ENCODE assay signal across 20 cellular contexts in genomic region chr22:45508814-45509213, GRCh38. TPM values are rescaled to one million over a fixed set of nuclear protein-coding genes. Genes with fewer than 3 reads are reported as not detected.
DNase-seq lines count a peak whose midpoint lies in the region; ATAC-seq, FAIRE-seq and TF ChIP-seq lines count a peak whose summit lies in the region.
"Had no signal": no experiment of that assay in that cellular context is flagged by ENCODE, and none has a peak within 500 bp of the region (broad histone marks: within the 10 kb centered on the region; RNA-seq: fewer than 3 reads in every experiment).

No MANE protein-coding gene starts in this region.

- TF ChIP-seq POLR2A in A549 (IDR thresholded peaks at IDR 0.05; ENCODE audit: low read length) = no peak

- TF ChIP-seq RAD21 in A549 (conservative IDR thresholded peaks at IDR 0.05 in 1 of 2, IDR thresholded peaks at IDR 0.05 in 1 of 2) = no peak
- TF ChIP-seq RAD21 in SK-N-SH (IDR thresholded peaks at IDR 0.05; ENCODE audit: low read length) = no peak

- no peaks in the 10 kb centered on the region for H4K20me1 ChIP-seq in SK-N-SH (ENCODE audit: insufficient read depth)

- H3K4me3 ChIP-seq in A549 (no peak overlapping the region), fibroblast of villous mesenchyme (ENCODE audit: low read depth, low read length) (peak overlapping the region; percentile 4), parathyroid adenoma (ENCODE audit: low read depth, low read length) (no peak overlapping the region), SK-N-SH (ENCODE audit: low read depth in 2 of 2, low read length in 1 of 2) (no peak overlapping the region)

- peaks cover 2% of the 10 kb centered on the region; the same call in 1 of the 3 replicates for H3K4me1 ChIP-seq in A549
- peaks cover 49% of the 10 kb centered on the region for H3K4me1 ChIP-seq in parathyroid adenoma
- H3K4me1 ChIP-seq in SK-N-SH (ENCODE audit: control insufficient read depth in 1 of 2, insufficient read depth in 2 of 2, low read depth in 1 of 2, low read length in 1 of 2) = peaks cover 19 to 41% of the 10 kb centered on the region in 2 experiments; a peak in 3 of 4 replicates

- H3K27ac Mint-ChIP-seq in WTC11 = peak overlapping the region; percentile 76
- no peak overlapping the region for H3K27ac Mint-ChIP-seq in T-helper 17 cell

- TF ChIP-seq CTCF in A549 (IDR thresholded peaks at IDR 0.05) (no peak), WTC11 (IDR thresholded peaks at IDR 0.05) (no peak), fibroblast of villous mesenchyme (IDR thresholded peaks at IDR 0.05; ENCODE audit: insufficient read depth, low read depth, low read length) (no peak), parathyroid adenoma (IDR thresholded peaks at IDR 0.05) (no peak), SK-N-SH (IDR thresholded peaks at IDR 0.05) (no peak)

- H3K9ac ChIP-seq in parathyroid adenoma (no peak overlapping the region), SK-N-SH (no peak overlapping the region)
- H3K9ac ChIP-seq: KMS-11 had no signal

- H3K79me2 ChIP-seq in parathyroid adenoma = peaks cover 4% of the 10 kb centered on the region
- peaks cover 84% of the 10 kb centered on the region for H3K79me2 ChIP-seq in SK-N-SH (ENCODE audit: insufficient read depth)

- no peak overlapping the region for H3K4me3 Mint-ChIP-seq in WTC11
- H3K4me3 Mint-ChIP-seq in T-helper 17 cell = no peak overlapping the region

- H3K4me2 ChIP-seq in A549 (no peak overlapping the region), parathyroid adenoma (ENCODE audit: low read length) (no peak overlapping the region), SK-N-SH (no peak overlapping the region)
- H3K4me2 ChIP-seq: KMS-11 had no signal

- no peaks in the 10 kb centered on the region for H3K27me3 Mint-ChIP-seq in WTC11 (ENCODE audit: low read depth)
- H3K27me3 Mint-ChIP-seq in T-helper 17 cell = peaks cover 32% of the 10 kb centered on the region

- DNase-seq in A549 (ENCODE audit: low read depth in 1 of 2, low spot score in 1 of 2) (no peak), WTC11 (ENCODE audit: low spot score) (no peak), fibroblast of villous mesenchyme (ENCODE audit: low read depth) (no peak), SK-N-SH (no peak), hippocampal formation (lab: John Stamatoyannopoulos, UW) (no peak), T-helper 17 cell (no peak), COR-L47 (lab: John Stamatoyannopoulos, UW) (no peak)
- DNase-seq: 8988T, C1 segment of cervical spinal cord, DMS 273 treated with DMSO at 0.1 percent for 48 hours, GDM1, GOT3, NCI-H146, NCI-H2081, NCI-H510A treated with DMSO at 0.1 percent for 48 hours had no signal

- H3K27me3 ChIP-seq in parathyroid adenoma (ENCODE audit: control insufficient read depth, insufficient read depth, low read length) (no peaks in the 10 kb centered on the region), SK-N-SH (ENCODE audit: insufficient read depth) (no peaks in the 10 kb centered on the region)

- no peak for FAIRE-seq in A549 (lab: Jason Lieb, UNC)
- FAIRE-seq: GM12891, GM18507 had no signal

- H3K9me3 ChIP-seq in A549 (no peaks in the 10 kb centered on the region), parathyroid adenoma (ENCODE audit: control insufficient read depth, low read length) (no peaks in the 10 kb centered on the region), SK-N-SH (no peaks in the 10 kb centered on the region), T-helper 17 cell (ENCODE audit: control insufficient read depth, low read length, poor library complexity, severe bottlenecking) (no peaks in the 10 kb centered on the region)

- peaks cover 71% of the 10 kb centered on the region for H3K4me1 Mint-ChIP-seq in WTC11
- H3K4me1 Mint-ChIP-seq in T-helper 17 cell = no peaks in the 10 kb centered on the region

- H2AFZ ChIP-seq in parathyroid adenoma = no peak overlapping the region
- no peak overlapping the region for H2AFZ ChIP-seq in SK-N-SH (ENCODE audit: low read depth)

- H3K36me3 Mint-ChIP-seq in WTC11 (peaks cover 2% of the 10 kb centered on the region), T-helper 17 cell (ENCODE audit: low read depth) (no peaks in the 10 kb centered on the region)

- no peaks in the 10 kb centered on the region for H3K9me3 Mint-ChIP-seq in WTC11

- TF ChIP-seq EP300 in A549 (IDR thresholded peaks at IDR 0.05) = no peak
- TF ChIP-seq EP300 in SK-N-SH (IDR thresholded peaks at IDR 0.05; ENCODE audit: borderline replicate concordance in 1 of 2, low read depth in 1 of 2, low read length in 1 of 2) = no peak

- H3K27ac ChIP-seq in A549 = no peak overlapping the region
- peak overlapping the region; percentile 95 for H3K27ac ChIP-seq in parathyroid adenoma
- H3K27ac ChIP-seq in SK-N-SH (ENCODE audit: low read depth in 2 of 2, low read length in 1 of 2) = no peak overlapping the region; a peak in 1 of 4 replicates
- H3K27ac ChIP-seq: KMS-11 had no signal

- H3K36me3 ChIP-seq in parathyroid adenoma (ENCODE audit: control insufficient read depth, insufficient read depth, low read length) = no peaks in the 10 kb centered on the region
- H3K36me3 ChIP-seq in SK-N-SH (replicated peaks in 1 of 2; ENCODE audit: control insufficient read depth in 1 of 2, insufficient read depth in 2 of 2, low read length in 1 of 2) = no peaks in the 10 kb centered on the region

- CTCF ChIA-PET in A549 (lab: Yijun Ruan, JAX) = interaction anchor here (0.7 to 1.4 kb wide), 3 partner anchors 19 to 68 kb away, joined by 3 to 4 read pairs (median 3); no protein-coding TSS in a partner anchor
- CTCF ChIA-PET in WTC11 (lab: Charles Lee) = interaction anchor here (1.2 kb wide), 1 partner anchor 46 kb away, joined by 3 read pairs; no protein-coding TSS in a partner anchor
- CTCF ChIA-PET in SK-N-SH (lab: Yijun Ruan, JAX) = interaction anchor here (0.5 to 4.9 kb wide), 2 partner anchors 10 to 45 kb away, joined by 3 to 23 read pairs; no protein-coding TSS in a partner anchor

- H3F3A ChIP-seq in SK-N-SH (replicated peaks; ENCODE audit: insufficient read depth) = peaks cover 3% of the 10 kb centered on the region

- H3K9me2 ChIP-seq in SK-N-SH = no peaks in the 10 kb centered on the region

- WGBS in A549 (ENCODE audit: missing lambda C conversion rate) = 98% methylated on average over 4 of the region's 4 CpGs
- 100% methylated on average over 4 of the region's 4 CpGs for WGBS in SK-N-SH (ENCODE audit: low lambda C conversion rate)

- POLR2A ChIA-PET in A549 (lab: Yijun Ruan, JAX) (no interaction called here), WTC11 (lab: Charles Lee) (no interaction called here), SK-N-SH (lab: Yijun Ruan, JAX) (no interaction called here)

- ATAC-seq in A549 (no peak), WTC11 (no peak), T-helper 17 cell (no peak)
- ATAC-seq: Panc1 had no signal

TF ChIP-seq in A549, 52 proteins besides CTCF, POLR2A, EP300 and RAD21:
- no peak for TF ChIP-seq FOXS1 (CRISPR knock-in tag; IDR thresholded peaks at IDR 0.05)
- TF ChIP-seq ZFP36 (IDR thresholded peaks at IDR 0.05; ENCODE audit: borderline replicate concordance, partially characterized antibody) = peak; percentile 17

TF ChIP-seq in WTC11, 78 proteins besides CTCF, POLR2A, EP300 and RAD21 (continues in another document):
- no peak for TF ChIP-seq ZBTB43 (CRISPR knock-in tag; IDR thresholded peaks at IDR 0.05)

TF ChIP-seq in SK-N-SH, 30 proteins besides CTCF, POLR2A, EP300 and RAD21 (continues in another document):
- TF ChIP-seq SIN3A (IDR thresholded peaks at IDR 0.05; ENCODE audit: borderline replicate concordance, low read depth, low read length) = no peak
- no peak for TF ChIP-seq MEF2A (IDR thresholded peaks at IDR 0.05; ENCODE audit: borderline replicate concordance, low read depth)
- no peak for TF ChIP-seq EZH2phosphoT487 (IDR thresholded peaks at IDR 0.05; ENCODE audit: borderline replicate concordance, low read depth)
- no peak for TF ChIP-seq TEAD4 (IDR thresholded peaks at IDR 0.05; ENCODE audit: borderline replicate concordance, insufficient read depth)
- no peak for TF ChIP-seq FOXJ3 (CRISPR knock-in tag; IDR thresholded peaks at IDR 0.05)
- TF ChIP-seq REST (IDR thresholded peaks at IDR 0.05; ENCODE audit: low read depth, low read length) = no peak
- no peak for TF ChIP-seq RFX5 (IDR thresholded peaks at IDR 0.05; ENCODE audit: low read length)
- no peak for TF ChIP-seq FOSL2 (IDR thresholded peaks at IDR 0.05; ENCODE audit: borderline replicate concordance, low read depth)
- no peak for TF ChIP-seq SMC3 (IDR thresholded peaks at IDR 0.05; ENCODE audit: low read depth, low read length)

RNA-seq across cellular contexts. Expression of gene FBLN1, which starts 6.1 kb away (rescaled TPM):
- polyA plus RNA-seq in A549 (2011; rRNA removed) (18.2 and 20.0 TPM in 2 replicates), A549 (2017; fragmentation: RNase III; extraction: RNeasy Plus Mini Kit Qiagen cat#74134 plus additional on column Dnase treatment) (31.0 to 34.4 TPM (median 32.7 TPM) in 3 replicates), SK-N-SH (2012; rRNA removed) (94.8 and 147 TPM in 2 replicates)
- polyA plus RNA-seq in A549 (2012; cell fraction: cytosol; rRNA removed) = 28.9 and 37.7 TPM in 2 replicates
- 60.5 and 67.1 TPM in 2 replicates for polyA plus RNA-seq in A549 (2012; cell fraction: nucleus; rRNA removed)
- 16.9 and 22.5 TPM in 2 replicates for polyA minus RNA-seq in A549 (2011; rRNA and poly(A)+ RNA removed)
- total RNA-seq in WTC11 (2021) (183 to 219 TPM (median 217 TPM) in 3 replicates), fibroblast of villous mesenchyme (102 and 256 TPM in 2 replicates), T-helper 17 cell (under 1 TPM; 0.34 to 0.90 TPM)
- 68.7 and 110 TPM in 2 replicates for polyA plus RNA-seq in SK-N-SH (2012; cell fraction: cytosol; rRNA removed)
- polyA plus RNA-seq in SK-N-SH (2012; cell fraction: nucleus; rRNA removed) = 83.2 and 89.7 TPM in 2 replicates

Comparison
In these comparisons a context has a peak if more than half of its experiments do, and no peak if none do; other contexts are left out.
1. RNA of gene FBLN1, which starts 6.1 kb away (total RNA-seq): 102 to 256 TPM in fibroblast of villous mesenchyme and 183 to 219 TPM in WTC11; 0.34 to 0.90 TPM in T-helper 17 cell; every median in the first group is over 10 times any median in the second.